18 cellular contexts compared by ENCODE assay signal in genomic region chr11:129939510-129939909, GRCh38. TPM values are rescaled to one million over a fixed set of nuclear protein-coding genes. Genes with fewer than 3 reads are reported as not detected.
DNase-seq lines count a peak whose midpoint lies in the region; ATAC-seq, FAIRE-seq and TF ChIP-seq lines count a peak whose summit lies in the region.
"Had no signal": no experiment of that assay in that cellular context is flagged by ENCODE, and none has a peak within 500 bp of the region (broad histone marks: within the 10 kb centered on the region; RNA-seq: fewer than 3 reads in every experiment).

No MANE protein-coding gene starts in this region.

- H3K79me1 ChIP-seq in H9 (ENCODE audit: insufficient read depth, low read depth, low read length, poor library complexity, severe bottlenecking) = no peaks in the 10 kb centered on the region

- H3K27ac ChIP-seq in H9 (ENCODE audit: insufficient read length, low read depth, low read length) = no peak overlapping the region

- H3K4me1 ChIP-seq in H9 (ENCODE audit: insufficient read depth, low read length) = peaks cover 9% of the 10 kb centered on the region
- H3K4me1 ChIP-seq: HAP-1 had no signal

- no peaks in the 10 kb centered on the region for H3K9me3 Mint-ChIP-seq in H9
- H3K9me3 Mint-ChIP-seq: CD4-positive, alpha-beta memory T cell; HFFc6 had no signal

- TF ChIP-seq POLR2A in Raji (IDR thresholded peaks at IDR 0.05; ENCODE audit: insufficient read depth, low read depth, low read length) = peak; percentile 54; the same call in 1 of the 2 replicates

- H3K4me2 ChIP-seq in H9 (ENCODE audit: insufficient read depth, insufficient read length, low read length) = no peak overlapping the region

- H3K4ac ChIP-seq in H9 (ENCODE audit: low read depth, low read length) = no peak overlapping the region

- H4K8ac ChIP-seq in H9 (replicated peaks; ENCODE audit: insufficient read length, low read depth, low read length) = no peak overlapping the region

- H4K5ac ChIP-seq in H9 (ENCODE audit: insufficient read length, low read depth, low read length) = no peak overlapping the region

- no peaks in the 10 kb centered on the region for H3K23me2 ChIP-seq in H9 (ENCODE audit: insufficient read length, low read depth, low read length, poor library complexity, severe bottlenecking)

- H2BK120ac ChIP-seq in H9 (ENCODE audit: low read depth, low read length, poor library complexity, severe bottlenecking) = no peak overlapping the region

- H3K79me2 ChIP-seq in H9 (ENCODE audit: insufficient read depth, low read length) = no peaks in the 10 kb centered on the region

- ATAC-seq in HG02840 (IDR thresholded peaks at IDR 0.05; ENCODE audit: low FRiP score, unreplicated experiment) = no peak

- H2BK12ac ChIP-seq in H9 (ENCODE audit: insufficient read length, low read depth, low read length) = no peak overlapping the region

- H3K4me1 Mint-ChIP-seq in H9 = peaks cover 27 to 40% of the 10 kb centered on the region in 2 experiments
- H3K4me1 Mint-ChIP-seq: CD4-positive, alpha-beta memory T cell had no signal

- no peak overlapping the region for H2BK15ac ChIP-seq in H9 (ENCODE audit: low read depth, low read length)

- H3K18ac ChIP-seq in H9 (ENCODE audit: insufficient read length, low read depth, low read length) = no peak overlapping the region

- H3K27me3 ChIP-seq in H9 (ENCODE audit: insufficient read depth, low read length) = no peaks in the 10 kb centered on the region

- H3K23ac ChIP-seq in H9 (ENCODE audit: insufficient read length, low read depth, low read length) = no peak overlapping the region

- H3K4me3 Mint-ChIP-seq in H9 = no peak overlapping the region
- H3K4me3 Mint-ChIP-seq: CD4-positive, alpha-beta memory T cell; HFFc6 had no signal

- H3K27ac Mint-ChIP-seq in H9 = peak overlapping the region in 2 of 3 experiments; percentile 13 to 38; a peak in 2 of 7 replicates
- H3K27ac Mint-ChIP-seq: HFFc6 had no signal

- no peak overlapping the region for H2BK5ac ChIP-seq in H9 (ENCODE audit: insufficient read length, low read length)

- H4K20me1 ChIP-seq in H9 (ENCODE audit: control insufficient read depth, insufficient read depth, insufficient read length) = no peaks in the 10 kb centered on the region

- FAIRE-seq in RCC 7860 (lab: Jason Lieb, UNC) = no peak
- FAIRE-seq: G401.6, GM12892 had no signal

- H3K9me3 ChIP-seq in H9 (ENCODE audit: control insufficient read depth, low read depth, low read length) = no peaks in the 10 kb centered on the region
- H3K9me3 ChIP-seq: HAP-1 had no signal

- no peak overlapping the region for H3K9ac ChIP-seq in H9 (ENCODE audit: extremely low read depth, insufficient read length, low read length)

- H3K36me3 Mint-ChIP-seq in H9 (ENCODE audit: insufficient read depth in 1 of 3, low read depth in 3 of 3) = peaks cover 5 to 21% (median 9%) of the 10 kb centered on the region in 3 experiments

- no peak overlapping the region for H4K91ac ChIP-seq in H9 (ENCODE audit: insufficient read length, low read depth, low read length)

- no CpG with 5 or more reads among the region's 4 CpGs for WGBS in H9 (ENCODE audit: extremely low coverage, insufficient read length, low lambda C conversion rate)

- DNase-seq in H9 (no peak), NAMALWA (ENCODE audit: low spot score) (peak; percentile 52), germinal center (ENCODE audit: low spot score) (peak; percentile 51), HuH-7 (ENCODE audit: low spot score) (no peak), RCC 7860 (ENCODE audit: low spot score) (no peak)
- no peak for DNase-seq in activated CD8-positive, alpha-beta memory T cell treated with anti-CD3 and anti-CD28 coated beads, Interleukin-2, amount 50 U/mL, for 48 hours
- DNase-seq: C1 segment of cervical spinal cord; Calu3; CD4-positive, alpha-beta memory T cell; COR-L47; DMS53; DMS79 treated with DMSO at 0.1 percent for 48 hours; HFFc6 had no signal

- no peak overlapping the region for H2AK5ac ChIP-seq in H9 (ENCODE audit: insufficient read length, low read length)

- no peak overlapping the region for H3K14ac ChIP-seq in H9 (ENCODE audit: insufficient read depth, low read length)

- H3K56ac ChIP-seq in H9 (ENCODE audit: insufficient read length, low read depth, low read length) = no peak overlapping the region

- TF ChIP-seq CTCF in H9 (conservative IDR thresholded peaks at IDR 0.05) = no peak

- H2AFZ ChIP-seq in H9 (ENCODE audit: low read length) = no peak overlapping the region

- no peak overlapping the region for H2BK20ac ChIP-seq in H9 (ENCODE audit: low read depth, low read length, poor library complexity, severe bottlenecking)

- H3K27me3 Mint-ChIP-seq in H9 (ENCODE audit: low read depth) = no peaks in the 10 kb centered on the region
- H3K27me3 Mint-ChIP-seq: CD4-positive, alpha-beta memory T cell had no signal

- H3T11ph ChIP-seq in H9 (ENCODE audit: low read length) = no peak overlapping the region

RNA-seq across cellular contexts. Expression of gene NFRKB, which starts 44.1 kb away (rescaled TPM):
- total RNA-seq in H9 (2021) = 40.3 and 41.0 TPM in 2 replicates

Comparison
In these comparisons a context has a peak if more than half of its experiments do, and no peak if none do; other contexts are left out.
1. DNase-seq: peak in NAMALWA (single experiment) and germinal center (single experiment); none in H9 (single experiment), HuH-7 (single experiment), activated CD8-positive, alpha-beta memory T cell treated with anti-CD3 and anti-CD28 coated beads, Interleukin-2, amount 50 U/mL, for 48 hours (single experiment) and RCC 7860 (single experiment).